ENCODE assay signal across 14 cellular contexts in genomic region chr6:159759645-159760044, GRCh38. TPM values are rescaled to one million over a fixed set of nuclear protein-coding genes. Genes with fewer than 3 reads are reported as not detected.
DNase-seq lines count a peak whose midpoint lies in the region; ATAC-seq and TF ChIP-seq lines count a peak whose summit lies in the region.
"Had no signal": no experiment of that assay in that cellular context is flagged by ENCODE, and none has a peak within 500 bp of the region (broad histone marks: within the 10 kb centered on the region; RNA-seq: fewer than 3 reads in every experiment).

No MANE protein-coding gene starts in this region.

- H3K36me3 ChIP-seq in breast epithelium = no peaks in the 10 kb centered on the region
- peaks cover 60% of the 10 kb centered on the region for H3K36me3 ChIP-seq in SK-N-MC (ENCODE audit: insufficient read depth, low read length)
- peaks cover 11 to 64% (median 21%) of the 10 kb centered on the region in 3 donors for H3K36me3 ChIP-seq in esophagus squamous epithelium
- peaks cover 44% of the 10 kb centered on the region for H3K36me3 ChIP-seq in left ventricle myocardium inferior

- DNase-seq in MCF 10A (ENCODE audit: unreplicated experiment) = peak; percentile 9
- DNase-seq in breast epithelium (ENCODE audit: low spot score in 2 of 2) = no peak
- no peak for DNase-seq in SK-N-MC (ENCODE audit: low read depth, low spot score)
- no peak for DNase-seq in esophagus squamous epithelium (lab: John Stamatoyannopoulos, UW)
- no peak for DNase-seq in type B pancreatic cell (ENCODE audit: extremely low spot score, unreplicated experiment)
- no peak for DNase-seq in GM03348 (ENCODE audit: low spot score)
- DNase-seq in left ventricle myocardium inferior = no peak
- DNase-seq: C1 segment of cervical spinal cord, NCI-H1930, Right ventricle myocardium superior had no signal

- POLR2A ChIA-PET in MCF 10A (lab: Yijun Ruan, JAX) = interaction anchor here (0.7 to 4.6 kb wide), 6 partner anchors 8 to 68 kb away, joined by 3 to 59 read pairs (median 7); partner anchors contain the start of genes MRPL18, TCP1 and WTAP

- CTCF ChIA-PET in MCF 10A (lab: Yijun Ruan, JAX) = interaction anchor here (0.6 to 1.5 kb wide), 8 partner anchors 39 to 328 kb away, joined by 3 to 6 read pairs (median 3); no protein-coding TSS in a partner anchor

- no peak overlapping the region for H3K27ac Mint-ChIP-seq in MCF 10A (ENCODE audit: low read depth, unreplicated experiment)
- peak overlapping the region; percentile 58 for H3K27ac Mint-ChIP-seq in type B pancreatic cell

- H3K4me1 ChIP-seq in breast epithelium = no peaks in the 10 kb centered on the region
- H3K4me1 ChIP-seq in esophagus squamous epithelium = peaks cover 14 to 37% (median 21%) of the 10 kb centered on the region in 3 donors
- peaks cover 36% of the 10 kb centered on the region for H3K4me1 ChIP-seq in left ventricle myocardium inferior

- no TSS peak for BruUV-seq in MCF 10A (replicated peaks; lab: Mats Ljungman, UMichigan)

- H3K9ac ChIP-seq in SK-N-MC (ENCODE audit: insufficient read length) = no peak overlapping the region

- H3K4me1 Mint-ChIP-seq in MCF 10A (ENCODE audit: insufficient read depth, unreplicated experiment) (peaks cover 28% of the 10 kb centered on the region), type B pancreatic cell (ENCODE audit: unreplicated experiment) (peaks cover 16% of the 10 kb centered on the region)

- H3K9me3 Mint-ChIP-seq in MCF 10A (ENCODE audit: unreplicated experiment) (no peaks in the 10 kb centered on the region), type B pancreatic cell (no peaks in the 10 kb centered on the region)

- TF ChIP-seq CTCF in MCF 10A (IDR thresholded peaks at IDR 0.05; ENCODE audit: unreplicated experiment) (no peak), breast epithelium (IDR thresholded peaks at IDR 0.05) (no peak), esophagus squamous epithelium (IDR thresholded peaks at IDR 0.05) (no peak), type B pancreatic cell (conservative IDR thresholded peaks at IDR 0.05) (no peak), left ventricle myocardium inferior (IDR thresholded peaks at IDR 0.05; ENCODE audit: borderline replicate concordance) (no peak)

- no peaks in the 10 kb centered on the region for H3K27me3 ChIP-seq in breast epithelium
- H3K27me3 ChIP-seq in esophagus squamous epithelium = no peaks in the 10 kb centered on the region
- H3K27me3 ChIP-seq in left ventricle myocardium inferior (ENCODE audit: low read depth) = no peaks in the 10 kb centered on the region
- H3K27me3 ChIP-seq: right atrium auricular region, vagina had no signal

- H3K9me3 ChIP-seq in breast epithelium (no peaks in the 10 kb centered on the region), SK-N-MC (ENCODE audit: low read depth, low read length) (no peaks in the 10 kb centered on the region), esophagus squamous epithelium (no peaks in the 10 kb centered on the region), left ventricle myocardium inferior (replicated peaks) (no peaks in the 10 kb centered on the region)
- H3K9me3 ChIP-seq: right atrium auricular region, vagina had no signal

- ATAC-seq in HG02763 (IDR thresholded peaks at IDR 0.05; ENCODE audit: unreplicated experiment) = no peak

- H3K4me3 ChIP-seq in breast epithelium (no peak overlapping the region), SK-N-MC (no peak overlapping the region), esophagus squamous epithelium (no peak overlapping the region), left ventricle myocardium inferior (no peak overlapping the region)
- H3K4me3 ChIP-seq: right atrium auricular region, vagina had no signal

- H3K27me3 Mint-ChIP-seq in MCF 10A (ENCODE audit: insufficient read depth, unreplicated experiment) = no peaks in the 10 kb centered on the region
- no peaks in the 10 kb centered on the region for H3K27me3 Mint-ChIP-seq in type B pancreatic cell

- 63 to 92% methylated on average over 2 of the region's 2 CpGs for WGBS in esophagus squamous epithelium, 2 donors

- TF ChIP-seq POLR2A in breast epithelium (IDR thresholded peaks at IDR 0.05) = no peak
- TF ChIP-seq POLR2A in esophagus squamous epithelium (IDR thresholded peaks at IDR 0.05) = no peak

- H3K4me3 Mint-ChIP-seq in MCF 10A (ENCODE audit: unreplicated experiment) (no peak overlapping the region), type B pancreatic cell (peak overlapping the region; percentile 73)

- intact Hi-C loops in MCF 10A (cut with micrococcal nuclease) (no loop called here), breast epithelium (cut with DNase I; ENCODE audit: low total_unique reads) (no loop called here), esophagus squamous epithelium (cut with DNase I) (loop anchor here (10.0 kb wide), 1 partner anchor 65 kb away; the partner anchor contains the start of gene SOD2), left ventricle myocardium inferior (cut with micrococcal nuclease) (no loop called here)

- H3K36me3 Mint-ChIP-seq in MCF 10A (ENCODE audit: insufficient read depth, unreplicated experiment) (peaks cover 99% of the 10 kb centered on the region), type B pancreatic cell (peaks cover 33% of the 10 kb centered on the region)

- H3K27ac ChIP-seq in breast epithelium (no peak overlapping the region), SK-N-MC (peak overlapping the region; percentile 96), esophagus squamous epithelium (peak overlapping the region in 3 of 4 donors; percentile 29 to 100 (median 99)), left ventricle myocardium inferior (replicated peaks) (no peak overlapping the region)
- H3K27ac ChIP-seq: right atrium auricular region, vagina had no signal

RNA-seq across cellular contexts. Expression of gene ACAT2, which starts 2.2 kb away (rescaled TPM):
- 13.4 and 46.0 TPM in 2 replicates for total RNA-seq in MCF 10A (2022)
- total RNA-seq in breast epithelium = 10 to 100 TPM in 2 of 3 donors, 1 to 10 TPM in 1; 9.4 to 10.5 (median 10.1) TPM
- 10 to 100 TPM; 24.9 to 56.8 (median 40.8) TPM for total RNA-seq in esophagus squamous epithelium
- 38.4 and 67.4 TPM in 2 replicates for total RNA-seq in type B pancreatic cell (ENCODE audit: low replicate concordance)
- total RNA-seq in left ventricle myocardium inferior = 5.2 TPM

RNA-seq across cellular contexts. Expression of gene TCP1, which starts 29.8 kb away (rescaled TPM):
- total RNA-seq in MCF 10A (2022) (341 and 351 TPM in 2 replicates), breast epithelium (100 to 1,000 TPM; 119 to 151 (median 137) TPM), esophagus squamous epithelium (100 to 1,000 TPM in 3 of 4 donors, 10 to 100 TPM in 1; 75.1 to 189 (median 172) TPM), type B pancreatic cell (ENCODE audit: low replicate concordance) (206 and 235 TPM in 2 replicates), left ventricle myocardium inferior (136 TPM)

RNA-seq across cellular contexts. Expression of gene MRPL18, which starts 30.6 kb away (rescaled TPM):
- total RNA-seq in MCF 10A (2022) (108 and 120 TPM in 2 replicates), breast epithelium (10 to 100 TPM; 52.8 to 72.9 (median 68.2) TPM), esophagus squamous epithelium (10 to 100 TPM; 46.9 to 94.2 (median 56.0) TPM), type B pancreatic cell (ENCODE audit: low replicate concordance) (59.1 and 65.2 TPM in 2 replicates), left ventricle myocardium inferior (60.2 TPM)

RNA-seq across cellular contexts. Expression of gene WTAP, which starts 32.3 kb away (rescaled TPM):
- total RNA-seq in MCF 10A (2022) (116 and 142 TPM in 2 replicates), breast epithelium (100 to 1,000 TPM; 115 to 153 (median 116) TPM), esophagus squamous epithelium (100 to 1,000 TPM in 1 of 4 donors, 10 to 100 TPM in 3; 45.0 to 105 (median 82.6) TPM), type B pancreatic cell (ENCODE audit: low replicate concordance) (96.9 and 108 TPM in 2 replicates), left ventricle myocardium inferior (47.5 TPM)

RNA-seq across cellular contexts. Expression of gene PNLDC1, which starts 40.4 kb away (rescaled TPM):
- total RNA-seq in MCF 10A (2022) (not detected in 2 replicates), breast epithelium (under 1 TPM in 2 of 3 donors, not detected in 1; 0.29 to 0.66 TPM), esophagus squamous epithelium (not detected), type B pancreatic cell (ENCODE audit: low replicate concordance) (0.17 TPM in 1 of 2 replicates, not detected in the other), left ventricle myocardium inferior (0.33 TPM)
- total RNA-seq: cardiac septum, Right ventricle myocardium superior, vagina had no signal

Comparison
In these comparisons a context has a peak if more than half of its experiments do, and no peak if none do; other contexts are left out.
1. H3K27ac ChIP-seq: peak in SK-N-MC (single experiment) and esophagus squamous epithelium (3 of 4); none in breast epithelium (0 of 2) and left ventricle myocardium inferior (single experiment).